Comparison of ENCODE assay signal across 8 cellular contexts in the genomic region with DNA sequence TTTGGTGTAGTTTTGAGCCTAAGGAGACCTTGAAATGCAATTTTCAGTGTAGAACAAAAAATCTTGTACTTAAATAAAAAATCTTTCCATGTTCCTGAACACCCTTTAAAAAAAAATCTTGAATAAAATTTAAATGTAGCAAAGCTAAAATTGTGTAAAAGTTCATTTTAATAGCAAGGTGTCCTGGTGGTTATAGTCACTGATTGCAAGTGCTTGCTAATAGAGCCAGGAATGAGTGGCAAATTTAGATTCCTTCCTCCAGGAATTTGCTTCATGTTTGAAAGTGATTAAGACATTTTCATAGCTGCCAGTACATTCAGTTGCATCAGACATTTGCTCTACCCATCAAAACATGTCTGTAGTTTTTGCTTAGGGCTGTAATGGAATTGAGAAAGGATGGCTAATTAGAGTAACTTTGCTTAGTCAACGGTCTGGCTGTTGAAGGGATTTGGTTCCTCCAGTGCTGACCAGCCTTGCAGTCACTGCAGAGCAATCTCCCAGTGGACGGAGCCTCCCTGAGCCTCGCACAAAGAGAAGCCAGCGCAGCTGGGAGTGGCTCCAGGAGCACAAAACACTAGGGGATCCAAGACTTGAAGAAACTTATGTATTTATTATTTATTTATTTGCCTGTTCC. TPM values are rescaled to one million over a fixed set of nuclear protein-coding genes. Genes with fewer than 3 reads are reported as not detected.
A peak's percentile ranks its signal among the peaks of the same experiment; 100 is the strongest.
DNase-seq lines count a peak whose midpoint lies in the region; ATAC-seq and TF ChIP-seq lines count a peak whose summit lies in the region.
"Had no signal": no experiment of that assay in that cellular context is flagged by ENCODE, and none has a peak within 500 bp of the region (broad histone marks: within the 10 kb centered on the region; RNA-seq: fewer than 3 reads in every experiment).

No MANE protein-coding gene starts in this region.

- H3K36me3 ChIP-seq in HEK293 (ENCODE audit: control insufficient read depth in 2 of 2, insufficient read depth in 1 of 2, low read length in 2 of 2) (no peaks in the 10 kb centered on the region), stomach (no peaks in the 10 kb centered on the region)

- H3K27me3 ChIP-seq in right cardiac atrium (ENCODE audit: control insufficient read depth, insufficient read depth) (no peaks in the 10 kb centered on the region), stomach (no peaks in the 10 kb centered on the region)

- no peak overlapping the region for H3K27ac ChIP-seq in HEK293 (ENCODE audit: extremely low read depth, low read depth, low read length)
- H3K27ac ChIP-seq in right cardiac atrium (ENCODE audit: low read length) = no peak overlapping the region
- peak overlapping the region in 3 of 5 donors; percentile 2 to 42 (median 14) for H3K27ac ChIP-seq in stomach

- intact Hi-C loops in right cardiac atrium (cut with DNase I) = no loop called here
- intact Hi-C loops in stomach (cut with DNase I; ENCODE audit: low total_unique reads) = no loop called here
- intact Hi-C loops in left colon (cut with DNase I, micrococcal nuclease) = no loop called here

- ATAC-seq in right cardiac atrium = peak; percentile 83 to 88
- ATAC-seq in left colon = no peak

- peak; percentile 58 for DNase-seq in cerebellar cortex (ENCODE audit: low spot score)
- DNase-seq in right cardiac atrium = peak; percentile 71 to 79 (median 74)
- no peak for DNase-seq in stomach
- DNase-seq in central memory CD4-positive, alpha-beta T cell = no peak
- DNase-seq in left colon = no peak
- no peak for DNase-seq in NCI-H2227 treated with DMSO at 0.1 percent for 48 hours (lab: John Stamatoyannopoulos, UW)
- DNase-seq: NCI-H2029 treated with DMSO at 0.1 percent for 48 hours had no signal

- POLR2A ChIA-PET in HEK293 (lab: Yijun Ruan, JAX) = no interaction called here

- TF ChIP-seq CTCF in HEK293 (tag by site-specific recombination; IDR thresholded peaks at IDR 0.05) (no peak), stomach (IDR thresholded peaks at IDR 0.05) (no peak)

- CTCF ChIA-PET in HEK293 (lab: Yijun Ruan, JAX) = interaction anchor here (0.6 to 1.4 kb wide), 2 partner anchors 48 to 1039 kb away, joined by 3 to 4 read pairs; no protein-coding TSS in a partner anchor

- WGBS in right cardiac atrium = 54% methylated on average over 4 of the region's 4 CpGs
- 27 to 44% (median 37%) methylated on average over 4 of the region's 4 CpGs for WGBS in stomach, 5 donors

- no peak for TF ChIP-seq EP300 in stomach (IDR thresholded peaks at IDR 0.05)

- H3K4me3 ChIP-seq in HEK293 (ENCODE audit: low read depth, low read length) (no peak overlapping the region), right cardiac atrium (ENCODE audit: low read length) (no peak overlapping the region), stomach (no peak overlapping the region)

- TF ChIP-seq POLR2A in stomach (IDR thresholded peaks at IDR 0.05) = no peak

- H3K9me3 ChIP-seq in HEK293 (ENCODE audit: control insufficient read depth, insufficient read depth, low read depth, low read length) = no peaks in the 10 kb centered on the region
- H3K9me3 ChIP-seq in right cardiac atrium (ENCODE audit: control insufficient read depth, low read length) = no peaks in the 10 kb centered on the region
- H3K9me3 ChIP-seq in stomach = no peaks in the 10 kb centered on the region

- H3K4me1 ChIP-seq in HEK293 (ENCODE audit: control insufficient read depth, insufficient read depth, low read length) = no peaks in the 10 kb centered on the region
- H3K4me1 ChIP-seq in right cardiac atrium (ENCODE audit: control insufficient read depth, insufficient read depth, low read length) = peaks cover 3% of the 10 kb centered on the region
- H3K4me1 ChIP-seq in stomach = peaks cover 0 to 17% (median 4%) of the 10 kb centered on the region in 4 donors

TF ChIP-seq in HEK293, 187 proteins besides CTCF, POLR2A, EP300 and RAD21:
- TF ChIP-seq ZNF501 (tag by site-specific recombination; IDR thresholded peaks at IDR 0.05) (no peak), ZBTB17 (tag by site-specific recombination; IDR thresholded peaks at IDR 0.05) (peak; percentile 80), ZNF660 (tag by site-specific recombination; IDR thresholded peaks at IDR 0.05) (0 out of 2 replicates have a peak, but pooled peaks have one; percentile 41), ZNF518A (tag by site-specific recombination; conservative IDR thresholded peaks at IDR 0.05; ENCODE audit: low read depth) (no peak), GLI4 (tag by site-specific recombination; IDR thresholded peaks at IDR 0.05) (no peak), ZNF777 (tag by site-specific recombination; IDR thresholded peaks at IDR 0.05; ENCODE audit: borderline replicate concordance) (no peak), ZNF19 (tag by site-specific recombination; IDR thresholded peaks at IDR 0.05; ENCODE audit: low read depth) (no peak), YY2 (tag by site-specific recombination; IDR thresholded peaks at IDR 0.05) (no peak), ZNF341 (tag by site-specific recombination; IDR thresholded peaks at IDR 0.05; ENCODE audit: low read depth) (0 out of 2 replicates have a peak, but pooled peaks have one; percentile 22), ZNF600 (tag by site-specific recombination; IDR thresholded peaks at IDR 0.05) (0 out of 2 replicates have a peak, but pooled peaks have one; percentile 39), ZNF571 (tag by site-specific recombination; IDR thresholded peaks at IDR 0.05) (no peak), ZNF433 (tag by site-specific recombination; IDR thresholded peaks at IDR 0.05; ENCODE audit: low read depth) (no peak), WT1 (tag by site-specific recombination; IDR thresholded peaks at IDR 0.05) (no peak), TRIM28 (IDR thresholded peaks at IDR 0.05; ENCODE audit: borderline replicate concordance, low read length) (peak; percentile 84; the same call in 1 of the 2 replicates)

RNA-seq across cellular contexts. Expression of gene AKAP12, which starts 36.5 kb away (rescaled TPM):
- total RNA-seq in right cardiac atrium (10 to 100 TPM; 27.3 to 48.6 (median 29.0) TPM), stomach (100 to 1,000 TPM in 1 of 5 donors, 10 to 100 TPM in 4; 26.2 to 110 (median 44.9) TPM), left colon (10 to 100 TPM in 1 of 2 donors, 1 to 10 TPM in 1; 9.4 to 25.2 TPM)
- polyA plus RNA-seq in right cardiac atrium (14.0 TPM), stomach (1 to 10 TPM; 4.2 to 8.9 (median 8.0) TPM)

Comparison
In these comparisons a context has a peak if more than half of its experiments do, and no peak if none do; other contexts are left out.
1. H3K27ac ChIP-seq: peak in stomach (3 of 5); none in HEK293 (single experiment) and right cardiac atrium (single experiment).
2. DNase-seq: peak in cerebellar cortex (single experiment) and right cardiac atrium (3 of 3); none in stomach (single experiment), central memory CD4-positive, alpha-beta T cell (single experiment), left colon (0 of 2) and NCI-H2227 treated with DMSO at 0.1 percent for 48 hours (single experiment).